ENCODE assay signal across 17 cellular contexts in genomic region chr22:46093796-46094195, GRCh38. TPM values are rescaled to one million over a fixed set of nuclear protein-coding genes. Genes with fewer than 3 reads are reported as not detected.
A peak's percentile ranks its signal among the peaks of the same experiment; 100 is the strongest.
DNase-seq lines count a peak whose midpoint lies in the region; TF ChIP-seq lines count a peak whose summit lies in the region.
"Had no signal": no experiment of that assay in that cellular context is flagged by ENCODE, and none has a peak within 500 bp of the region (broad histone marks: within the 10 kb centered on the region; RNA-seq: fewer than 3 reads in every experiment).

No MANE protein-coding gene starts in this region.

- H3K9me3 ChIP-seq in AG04450 (ENCODE audit: control insufficient read depth, insufficient read depth, low read length), result no peaks in the 10 kb centered on the region; the same call in 1 of the 2 replicates
- H3K9me3 ChIP-seq in adipocyte (ENCODE audit: control insufficient read depth, low read length), result no peaks in the 10 kb centered on the region
- H3K9me3 ChIP-seq in skeletal muscle tissue (ENCODE audit: control insufficient read depth in 3 of 3, low read length in 3 of 3), result no peaks in the 10 kb centered on the region
- no peaks in the 10 kb centered on the region for H3K9me3 ChIP-seq in Karpas-422 (ENCODE audit: low read length)

- H3K9ac ChIP-seq in adipocyte (ENCODE audit: low read length) (peak overlapping the region; percentile 100), skeletal muscle tissue (ENCODE audit: low read depth in 1 of 3, low read length in 3 of 3) (peak overlapping the region in 2 of 3 donors; percentile 59 to 68), Karpas-422 (ENCODE audit: low read length) (no peak overlapping the region)

- peak overlapping the region; percentile 47 for H3K27ac ChIP-seq in AG04450 (ENCODE audit: low read depth, low read length)
- peak overlapping the region; percentile 96 for H3K27ac ChIP-seq in skeletal muscle tissue (ENCODE audit: low read depth, low read length)
- H3K27ac ChIP-seq in Karpas-422 (ENCODE audit: low read length), result no peak overlapping the region

- no peaks in the 10 kb centered on the region for H3K9me2 ChIP-seq in Karpas-422 (replicated peaks; ENCODE audit: insufficient read depth, low read length)

- no peaks in the 10 kb centered on the region for H3K27me3 ChIP-seq in AG04450 (ENCODE audit: control insufficient read depth, insufficient read depth, low read length)
- no peaks in the 10 kb centered on the region for H3K27me3 ChIP-seq in adipocyte (replicated peaks; ENCODE audit: control insufficient read depth, insufficient read depth, low read length)
- H3K27me3 ChIP-seq in skeletal muscle tissue (ENCODE audit: control insufficient read depth in 3 of 3, insufficient read depth in 3 of 3, low read length in 3 of 3), result no peaks in the 10 kb centered on the region
- no peaks in the 10 kb centered on the region for H3K27me3 ChIP-seq in Karpas-422 (ENCODE audit: low read length)

- H4K20me1 ChIP-seq in Karpas-422 (ENCODE audit: insufficient read depth, low read depth, low read length), result no peaks in the 10 kb centered on the region; the same call in 1 of the 2 replicates

- TF ChIP-seq CTCF in AG04450 (IDR thresholded peaks at IDR 0.05; ENCODE audit: low read depth, low read length) (no peak), fibroblast of villous mesenchyme (IDR thresholded peaks at IDR 0.05; ENCODE audit: insufficient read depth, low read depth, low read length) (no peak), GM13976 (IDR thresholded peaks at IDR 0.05; ENCODE audit: borderline replicate concordance, control extremely low read depth, extremely low read depth, insufficient read depth, missing control alignments) (no peak)

- no peak for DNase-seq in AG04450 (ENCODE audit: low read depth, low spot score)
- no peak for DNase-seq in adipocyte (ENCODE audit: low read depth)
- DNase-seq in fibroblast of villous mesenchyme (ENCODE audit: low read depth), result peak; percentile 25
- DNase-seq in SKM-1 (lab: John Stamatoyannopoulos, UW; ENCODE audit: unreplicated experiment), result no peak
- no peak for DNase-seq in Karpas-422
- DNase-seq in hippocampal formation (lab: John Stamatoyannopoulos, UW), result no peak
- no peak for DNase-seq in GM13976 (ENCODE audit: low spot score)
- DNase-seq: activated CD4-positive, alpha-beta T cell treated with anti-CD3 and anti-CD28 coated beads, Interleukin-2, amount 50 U/mL, for 1 hour; activated naive CD8-positive, alpha-beta T cell treated with anti-CD3 and anti-CD28 coated beads, Interleukin-2, amount 10 ng/mL, durations not matched to agents 7 days and 5 days; activated T-cell treated with anti-CD3 and anti-CD28 coated beads, Interleukin-2, amount 50 U/mL, for 24 hours; erythroblast; GF-D8; NCI-H1417 treated with DMSO at 0.1 percent for 48 hours; NCI-H345; NK-92 treated with Interleukin-12 subunit alpha and Interleukin-12 subunit beta, amount 100 ng/mL, for 24 hours had no signal

- peaks cover 28% of the 10 kb centered on the region for H3K79me2 ChIP-seq in Karpas-422 (ENCODE audit: low read length)

- H3K4me2 ChIP-seq in Karpas-422 (ENCODE audit: low read depth, low read length, poor library complexity, severe bottlenecking), result no peak overlapping the region

- H3K4me3 ChIP-seq in AG04450 (ENCODE audit: low read depth, low read length), result no peak overlapping the region
- H3K4me3 ChIP-seq in adipocyte (ENCODE audit: low read length), result no peak overlapping the region
- H3K4me3 ChIP-seq in fibroblast of villous mesenchyme (ENCODE audit: low read depth, low read length), result no peak overlapping the region
- H3K4me3 ChIP-seq in skeletal muscle tissue (ENCODE audit: low read length in 3 of 3), result no peak overlapping the region
- H3K4me3 ChIP-seq in Karpas-422 (ENCODE audit: low read length), result no peak overlapping the region
- H3K4me3 ChIP-seq: K562 had no signal

- POLR2A ChIA-PET in AG04450 (lab: Yijun Ruan, JAX), result interaction anchor here (0.6 kb wide), 1 partner anchor 63 kb away, joined by 3 read pairs; no protein-coding TSS in a partner anchor

- in situ Hi-C loops in GM13976 (cut with MboI; ENCODE audit: low sequenced_read_pairs, unreplicated experiment), result no loop called here

- H2AFZ ChIP-seq in Karpas-422 (ENCODE audit: low read length), result no peak overlapping the region

- H3K4me1 ChIP-seq in adipocyte (ENCODE audit: control insufficient read depth, insufficient read depth, low read length) (peaks cover 80% of the 10 kb centered on the region), skeletal muscle tissue (ENCODE audit: control insufficient read depth in 3 of 3, insufficient read depth in 3 of 3, low read length in 3 of 3) (peaks cover 91 to 98% (median 97%) of the 10 kb centered on the region in 3 donors), Karpas-422 (ENCODE audit: low read length) (no peaks in the 10 kb centered on the region)

- CTCF ChIA-PET in AG04450 (lab: Charles Lee), result interaction anchor here (0.6 kb wide), 1 partner anchor 88 kb away, joined by 4 read pairs; no protein-coding TSS in a partner anchor

- H3K36me3 ChIP-seq in adipocyte (ENCODE audit: control insufficient read depth, insufficient read depth, low read length, severe bottlenecking) (peaks cover 65% of the 10 kb centered on the region), skeletal muscle tissue (ENCODE audit: control insufficient read depth in 3 of 3, insufficient read depth in 3 of 3, low read length in 3 of 3) (peaks cover 22 to 40% (median 37%) of the 10 kb centered on the region in 3 donors), Karpas-422 (ENCODE audit: insufficient read depth, low read length) (0 out of 2 replicates have a peak, but pooled peaks cover 5% of the 10 kb centered on the region)

RNA-seq across cellular contexts. Expression of gene PPARA, which starts 56.5 kb away (rescaled TPM):
- 8.5 and 10.4 TPM in 2 replicates for polyA plus RNA-seq in AG04450 (2011; rRNA removed)
- polyA minus RNA-seq in AG04450 (2011; rRNA and poly(A)+ RNA removed), result 11.5 and 14.1 TPM in 2 replicates
- total RNA-seq in fibroblast of villous mesenchyme (14.2 and 15.5 TPM in 2 replicates), skeletal muscle tissue (18.8 TPM)
- total RNA-seq in Karpas-422 (2014; rRNA removed; shearing (Covaris generic); ENCODE audit: low replicate concordance), result 18.3 and 23.5 TPM in 2 replicates
